In the genomic region with DNA sequence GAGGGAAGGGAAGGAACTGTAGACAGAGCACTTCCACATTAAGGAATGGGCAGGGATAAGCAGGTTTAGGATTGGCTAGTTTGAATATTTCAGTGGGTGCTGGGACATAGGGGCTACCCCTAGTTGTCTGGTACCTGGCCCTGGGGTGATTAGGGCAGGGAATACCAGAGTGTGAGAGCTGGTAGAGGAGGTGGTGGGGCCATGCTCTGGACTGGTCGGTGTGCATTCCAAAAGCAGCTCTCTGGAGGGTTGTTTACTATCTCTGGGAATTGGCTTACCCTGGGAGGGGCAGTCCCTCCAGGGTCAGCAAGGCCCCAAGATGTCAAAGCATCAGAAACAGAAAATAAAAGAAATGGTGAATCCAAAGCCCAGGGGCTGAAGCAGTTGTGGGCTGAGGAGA, we compare ENCODE assay signal across 21 cellular contexts.
"Had no signal": no experiment of that assay in that cellular context is flagged by ENCODE, and none has a peak within 500 bp of the region (broad histone marks: within the 10 kb centered on the region; RNA-seq: fewer than 3 reads in every experiment).

No MANE protein-coding gene starts in this region.

- H3K27ac Mint-ChIP-seq: immature natural killer cell; naive thymus-derived CD4-positive, alpha-beta T cell; natural killer cell treated with Interleukin-12 subunit alpha and Interleukin-12 subunit beta and Interleukin-15 and Interleukin-18, amount 100 ng/mL, for 72 hours; progenitor cell of endocrine pancreas; stimulated activated naive B cell treated with anti-CD40 and anti-IgM and Interleukin-4, amounts not matched to agents 10 μg/mL and 1 μg/mL and 100 μg/mL, for 72 hours had no signal

- H3K9me3 Mint-ChIP-seq: natural killer cell treated with Interleukin-12 subunit alpha and Interleukin-12 subunit beta and Interleukin-15 and Interleukin-18, amount 100 ng/mL, for 72 hours had no signal

- H3K4me3 Mint-ChIP-seq: immature natural killer cell; naive thymus-derived CD4-positive, alpha-beta T cell; natural killer cell treated with Interleukin-12 subunit alpha and Interleukin-12 subunit beta and Interleukin-15 and Interleukin-18, amount 100 ng/mL, for 72 hours; stimulated activated naive B cell treated with anti-CD40 and anti-IgM and Interleukin-4, amounts not matched to agents 10 μg/mL and 1 μg/mL and 100 μg/mL, for 72 hours had no signal

- H3K4me1 Mint-ChIP-seq: immature natural killer cell; stimulated activated naive B cell treated with anti-CD40 and anti-IgM and Interleukin-4, amounts not matched to agents 10 μg/mL and 1 μg/mL and 100 μg/mL, for 72 hours had no signal

- H3K36me3 Mint-ChIP-seq: immature natural killer cell; natural killer cell treated with Interleukin-12 subunit alpha and Interleukin-12 subunit beta and Interleukin-15 and Interleukin-18, amount 100 ng/mL, for 72 hours; stimulated activated naive B cell treated with anti-CD40 and anti-IgM and Interleukin-4, amounts not matched to agents 10 μg/mL and 1 μg/mL and 100 μg/mL, for 72 hours had no signal

- DNase-seq: hypothalamus; immature natural killer cell; left ventricle myocardium inferior; mesendoderm; midbrain; mucosa of descending colon; naive thymus-derived CD4-positive, alpha-beta T cell; ovary; right lobe of liver; stimulated activated CD4-positive, alpha-beta T cell treated with anti-CD3 and anti-CD28 coated beads, Interleukin-1b, Interleukin-23, amount 100 ng/mL, for 48 hours; stimulated activated CD4-positive, alpha-beta T cell treated with anti-CD3 and anti-CD28 coated beads, Interleukin-2, amount 100 ng/mL, for 48 hours; stimulated activated CD4-positive, alpha-beta T cell treated with anti-CD3 and anti-CD28 coated beads, Interleukin-4, amount 100 ng/mL, for 4 hours; stimulated activated CD8-positive, alpha-beta memory T cell treated with anti-CD3 and anti-CD28 coated beads, Interleukin-4, amount 100 ng/mL, for 48 hours; stimulated activated naive B cell treated with anti-CD40 and anti-IgM and Interleukin-4, amounts not matched to agents 10 μg/mL and 1 μg/mL and 100 μg/mL, for 72 hours; stimulated activated naive CD8-positive, alpha-beta T cell treated with anti-CD3 and anti-CD28 coated beads, Interleukin-15, Interleukin-2, amounts not matched to agents 100 U/mL and 50 U/mL, for 24 hours; stomach; testis; thyroid gland; transverse colon had no signal
